8 cellular contexts compared by ENCODE assay signal in the genomic region with DNA sequence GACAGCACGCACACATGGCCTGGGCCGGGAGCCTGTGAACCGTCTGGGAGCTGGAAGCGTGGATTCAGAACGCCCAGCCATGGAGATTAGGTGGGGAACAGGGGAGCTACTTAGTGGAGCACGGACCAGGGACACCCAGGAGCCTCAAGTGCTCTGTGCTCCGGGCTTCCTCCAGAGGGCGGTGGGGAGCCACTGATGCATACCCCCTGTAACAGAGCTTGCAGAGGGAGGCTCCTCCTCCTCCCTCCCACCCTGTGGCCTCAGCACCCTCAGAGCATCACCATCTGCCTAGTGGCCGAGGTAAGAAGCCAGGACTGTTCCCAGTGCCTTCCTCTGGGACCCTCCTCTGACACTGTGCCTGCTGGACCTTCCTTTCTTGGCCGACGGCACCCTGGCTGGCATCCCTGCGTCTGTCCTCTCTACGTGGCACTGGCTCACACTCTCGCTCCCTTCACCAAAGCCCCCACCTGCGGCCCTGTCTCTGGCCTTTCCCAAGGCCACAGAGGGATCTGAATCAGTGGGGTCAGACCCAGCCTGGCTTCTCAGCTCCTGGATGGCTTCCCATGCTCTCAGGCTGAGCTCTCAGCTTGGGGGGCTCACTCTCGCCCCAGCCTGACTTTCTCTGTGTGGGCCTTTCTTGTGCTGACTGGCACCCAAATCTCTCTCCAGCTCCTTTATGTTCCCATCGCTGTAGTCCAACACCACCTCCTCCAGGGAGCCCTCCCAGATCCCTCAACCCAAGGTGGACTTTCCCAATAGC.
A peak's percentile ranks its signal among the peaks of the same experiment; 100 is the strongest.
DNase-seq lines count a peak whose midpoint lies in the region; ATAC-seq and TF ChIP-seq lines count a peak whose summit lies in the region.

No MANE protein-coding gene starts in this region.

- no peak overlapping the region for H2AFZ ChIP-seq in osteoblast (ENCODE audit: low read length)

- H3K27ac ChIP-seq in osteoblast (ENCODE audit: low read depth, low read length) (no peak overlapping the region), foreskin keratinocyte (no peak overlapping the region)

- H3K4me1 Mint-ChIP-seq in effector memory CD8-positive, alpha-beta T cell (ENCODE audit: low read depth in 2 of 2): peaks cover 0 to 2% of the 10 kb centered on the region in 2 donors
- H3K4me1 Mint-ChIP-seq in progenitor cell of endocrine pancreas (ENCODE audit: low read depth): peaks cover 20% of the 10 kb centered on the region

- DNase-seq in Ammon's horn (ENCODE audit: low spot score): peak; percentile 74
- DNase-seq in HT1080 (ENCODE audit: low read depth): peak; percentile 48
- DNase-seq in RKO (ENCODE audit: low spot score): peak; percentile 35
- DNase-seq in effector memory CD8-positive, alpha-beta T cell: no peak
- DNase-seq in progenitor cell of endocrine pancreas (ENCODE audit: low spot score, unreplicated experiment): peak; percentile 70
- DNase-seq in osteoblast (ENCODE audit: insufficient read length, low spot score, missing footprints): no peak
- no peak for DNase-seq in foreskin keratinocyte

- H3K4me3 Mint-ChIP-seq in effector memory CD8-positive, alpha-beta T cell: no peak overlapping the region
- H3K4me3 Mint-ChIP-seq in progenitor cell of endocrine pancreas (ENCODE audit: low read depth): no peak overlapping the region

- no peaks in the 10 kb centered on the region for H3K79me2 ChIP-seq in osteoblast (ENCODE audit: insufficient read depth, low read length)

- ATAC-seq in effector memory CD8-positive, alpha-beta T cell (replicated peaks): peak; percentile 26
- ATAC-seq in GM21619 (IDR thresholded peaks at IDR 0.05; ENCODE audit: unreplicated experiment) (no peak), foreskin keratinocyte (no peak)

- H3K27me3 ChIP-seq in osteoblast (ENCODE audit: insufficient read depth, low read length) (no peaks in the 10 kb centered on the region), foreskin keratinocyte (no peaks in the 10 kb centered on the region)

- no peaks in the 10 kb centered on the region for H3K9me3 ChIP-seq in osteoblast (ENCODE audit: low read depth, low read length)

- H3K4me3 ChIP-seq in osteoblast (ENCODE audit: insufficient read depth, low read length): no peak overlapping the region

- no peak overlapping the region for H3K4me2 ChIP-seq in osteoblast (ENCODE audit: insufficient read depth, low read length)

- H4K20me1 ChIP-seq in osteoblast (ENCODE audit: insufficient read depth, low read length): no peaks in the 10 kb centered on the region

- peak; percentile 78 for TF ChIP-seq CTCF in progenitor cell of endocrine pancreas (IDR thresholded peaks at IDR 0.05; ENCODE audit: unreplicated experiment)
- TF ChIP-seq CTCF in osteoblast (IDR thresholded peaks at IDR 0.05; ENCODE audit: extremely low read depth, low read depth, low read length): no peak
- no peak for TF ChIP-seq CTCF in foreskin keratinocyte (conservative IDR thresholded peaks at IDR 0.05)

- H3K4me1 ChIP-seq in osteoblast (ENCODE audit: insufficient read depth, low read length): no peaks in the 10 kb centered on the region
- H3K4me1 ChIP-seq in foreskin keratinocyte: no peaks in the 10 kb centered on the region

- H3K36me3 ChIP-seq in osteoblast (ENCODE audit: insufficient read depth, low read length): no peaks in the 10 kb centered on the region

- peaks cover 3% of the 10 kb centered on the region for H3K36me3 Mint-ChIP-seq in effector memory CD8-positive, alpha-beta T cell (ENCODE audit: insufficient read depth)
- H3K36me3 Mint-ChIP-seq in progenitor cell of endocrine pancreas (ENCODE audit: insufficient read depth): no peaks in the 10 kb centered on the region

- H3K27me3 Mint-ChIP-seq in effector memory CD8-positive, alpha-beta T cell: peaks cover 27% of the 10 kb centered on the region in 2 donors
- H3K27me3 Mint-ChIP-seq in progenitor cell of endocrine pancreas: peaks cover 14% of the 10 kb centered on the region

- H3K27ac Mint-ChIP-seq in effector memory CD8-positive, alpha-beta T cell: no peak overlapping the region
- H3K27ac Mint-ChIP-seq in progenitor cell of endocrine pancreas: no peak overlapping the region

- no peaks in the 10 kb centered on the region for H3K9me3 Mint-ChIP-seq in effector memory CD8-positive, alpha-beta T cell
- no peaks in the 10 kb centered on the region for H3K9me3 Mint-ChIP-seq in progenitor cell of endocrine pancreas (ENCODE audit: low read depth)

Comparison
In these comparisons a context has a peak if more than half of its experiments do, and no peak if none do; other contexts are left out.
1. DNase-seq: peak in Ammon's horn (single experiment), HT1080 (single experiment), RKO (single experiment) and progenitor cell of endocrine pancreas (single experiment); none in effector memory CD8-positive, alpha-beta T cell (0 of 3), osteoblast (single experiment) and foreskin keratinocyte (0 of 2).